ENCODE assay signal across 14 cellular contexts in the genomic region with DNA sequence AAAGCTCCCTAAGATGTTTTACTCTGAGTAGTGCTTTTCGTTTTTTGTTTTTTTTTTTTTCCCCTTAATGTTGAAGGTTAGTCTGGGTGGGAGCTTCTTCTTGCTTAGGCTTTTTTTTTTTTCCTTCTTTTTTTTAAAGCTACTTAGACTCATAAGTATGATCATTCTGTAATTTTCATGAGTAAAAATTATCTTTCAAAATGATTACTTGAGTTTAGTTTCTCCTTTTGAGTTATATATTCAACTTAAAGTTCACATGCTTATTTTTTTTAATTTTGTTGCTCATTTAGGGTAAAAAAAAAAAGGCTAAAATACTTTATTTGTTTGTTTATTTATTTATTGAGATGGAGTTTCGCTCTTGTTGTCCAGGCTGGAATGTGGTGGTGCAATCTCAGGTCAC.
DNase-seq lines count a peak whose midpoint lies in the region; ATAC-seq and TF ChIP-seq lines count a peak whose summit lies in the region.
"Had no signal": no experiment of that assay in that cellular context is flagged by ENCODE, and none has a peak within 500 bp of the region (broad histone marks: within the 10 kb centered on the region; RNA-seq: fewer than 3 reads in every experiment).

No MANE protein-coding gene starts in this region.

- H3K79me2 ChIP-seq in OCI-LY3 (ENCODE audit: low read length): peaks cover 77% of the 10 kb centered on the region

- H3K4me1 ChIP-seq in OCI-LY3 (ENCODE audit: low read length) (peaks cover 32% of the 10 kb centered on the region), tibial artery (peaks cover 0 to 68% (median 34%) of the 10 kb centered on the region in 4 donors)
- H3K4me1 ChIP-seq: parathyroid adenoma had no signal

- H3K9ac ChIP-seq in OCI-LY3 (ENCODE audit: low read length): no peak overlapping the region; the same call in 1 of the 2 replicates
- H3K9ac ChIP-seq: parathyroid adenoma had no signal

- intact Hi-C loops in tibial artery (cut with DNase I; ENCODE audit: low total_unique reads): no loop called here

- TF ChIP-seq CTCF in OCI-LY3 (IDR thresholded peaks at IDR 0.05; ENCODE audit: low read depth, low read length): no peak
- TF ChIP-seq CTCF in tibial artery (IDR thresholded peaks at IDR 0.05): no peak
- no peak for TF ChIP-seq CTCF in foreskin fibroblast (IDR thresholded peaks at IDR 0.05; ENCODE audit: low read depth, low read length)

- no peak overlapping the region for H2AFZ ChIP-seq in OCI-LY3 (ENCODE audit: low read depth, low read length)
- H2AFZ ChIP-seq: parathyroid adenoma had no signal

- peak overlapping the region; percentile 61 for H3K27ac Mint-ChIP-seq in activated naive CD4-positive, alpha-beta T cell treated with anti-CD3 and anti-CD28 coated beads, Interleukin-2, amount 50 U/mL, for 24 hours
- H3K27ac Mint-ChIP-seq in activated naive CD4-positive, alpha-beta T cell treated with anti-CD3 and anti-CD28 coated beads, Interleukin-2, amount 10 ng/mL, durations not matched to agents 7 days and 5 days: no peak overlapping the region
- H3K27ac Mint-ChIP-seq in activated naive CD8-positive, alpha-beta T cell treated with anti-CD3 and anti-CD28 coated beads, Interleukin-2, amount 50 U/mL, for 24 hours: peak overlapping the region; percentile 67
- H3K27ac Mint-ChIP-seq: stimulated activated effector memory CD8-positive, alpha-beta T cell treated with anti-CD3 and anti-CD28 coated beads, Interleukin-12 subunit alpha, Interleukin-12 subunit beta, amount 100 ng/mL, for 72 hours had no signal

- peaks cover 43% of the 10 kb centered on the region for H3K4me1 Mint-ChIP-seq in activated naive CD4-positive, alpha-beta T cell treated with anti-CD3 and anti-CD28 coated beads, Interleukin-2, amount 50 U/mL, for 24 hours
- H3K4me1 Mint-ChIP-seq in activated naive CD4-positive, alpha-beta T cell treated with anti-CD3 and anti-CD28 coated beads, Interleukin-2, amount 10 ng/mL, durations not matched to agents 7 days and 5 days: peaks cover 24% of the 10 kb centered on the region
- H3K4me1 Mint-ChIP-seq in activated naive CD8-positive, alpha-beta T cell treated with anti-CD3 and anti-CD28 coated beads, Interleukin-2, amount 50 U/mL, for 24 hours: peaks cover 42% of the 10 kb centered on the region

- H3K9me3 ChIP-seq in OCI-LY3 (ENCODE audit: insufficient read depth, low read length) (no peaks in the 10 kb centered on the region), tibial artery (no peaks in the 10 kb centered on the region)
- H3K9me3 ChIP-seq: breast epithelium, mucosa of descending colon had no signal

- peak overlapping the region; percentile 77 for H3K4me3 Mint-ChIP-seq in activated naive CD4-positive, alpha-beta T cell treated with anti-CD3 and anti-CD28 coated beads, Interleukin-2, amount 50 U/mL, for 24 hours
- H3K4me3 Mint-ChIP-seq in activated naive CD4-positive, alpha-beta T cell treated with anti-CD3 and anti-CD28 coated beads, Interleukin-2, amount 10 ng/mL, durations not matched to agents 7 days and 5 days: no peak overlapping the region
- H3K4me3 Mint-ChIP-seq in activated naive CD8-positive, alpha-beta T cell treated with anti-CD3 and anti-CD28 coated beads, Interleukin-2, amount 50 U/mL, for 24 hours: peak overlapping the region; percentile 49
- H3K4me3 Mint-ChIP-seq: stimulated activated effector memory CD8-positive, alpha-beta T cell treated with anti-CD3 and anti-CD28 coated beads, Interleukin-12 subunit alpha, Interleukin-12 subunit beta, amount 100 ng/mL, for 72 hours had no signal

- no peaks in the 10 kb centered on the region for H3K9me3 Mint-ChIP-seq in activated naive CD4-positive, alpha-beta T cell treated with anti-CD3 and anti-CD28 coated beads, Interleukin-2, amount 50 U/mL, for 24 hours
- no peaks in the 10 kb centered on the region for H3K9me3 Mint-ChIP-seq in activated naive CD4-positive, alpha-beta T cell treated with anti-CD3 and anti-CD28 coated beads, Interleukin-2, amount 10 ng/mL, durations not matched to agents 7 days and 5 days
- H3K9me3 Mint-ChIP-seq in activated naive CD8-positive, alpha-beta T cell treated with anti-CD3 and anti-CD28 coated beads, Interleukin-2, amount 50 U/mL, for 24 hours: no peaks in the 10 kb centered on the region
- H3K9me3 Mint-ChIP-seq: stimulated activated effector memory CD8-positive, alpha-beta T cell treated with anti-CD3 and anti-CD28 coated beads, Interleukin-12 subunit alpha, Interleukin-12 subunit beta, amount 100 ng/mL, for 72 hours had no signal

- no peaks in the 10 kb centered on the region for H3K36me3 Mint-ChIP-seq in activated naive CD4-positive, alpha-beta T cell treated with anti-CD3 and anti-CD28 coated beads, Interleukin-2, amount 50 U/mL, for 24 hours
- peaks cover 5% of the 10 kb centered on the region for H3K36me3 Mint-ChIP-seq in activated naive CD4-positive, alpha-beta T cell treated with anti-CD3 and anti-CD28 coated beads, Interleukin-2, amount 10 ng/mL, durations not matched to agents 7 days and 5 days
- H3K36me3 Mint-ChIP-seq in activated naive CD8-positive, alpha-beta T cell treated with anti-CD3 and anti-CD28 coated beads, Interleukin-2, amount 50 U/mL, for 24 hours (ENCODE audit: low read depth): peaks cover 2% of the 10 kb centered on the region

- H3K4me3 ChIP-seq in OCI-LY3 (ENCODE audit: low read length) (peak overlapping the region; percentile 98), tibial artery (no peak overlapping the region), foreskin fibroblast (ENCODE audit: low read depth in 1 of 2, low read length in 2 of 2) (no peak overlapping the region)
- H3K4me3 ChIP-seq: mucosa of descending colon had no signal

- no peaks in the 10 kb centered on the region for H3K27me3 Mint-ChIP-seq in activated naive CD4-positive, alpha-beta T cell treated with anti-CD3 and anti-CD28 coated beads, Interleukin-2, amount 50 U/mL, for 24 hours
- H3K27me3 Mint-ChIP-seq in activated naive CD4-positive, alpha-beta T cell treated with anti-CD3 and anti-CD28 coated beads, Interleukin-2, amount 10 ng/mL, durations not matched to agents 7 days and 5 days: no peaks in the 10 kb centered on the region
- no peaks in the 10 kb centered on the region for H3K27me3 Mint-ChIP-seq in activated naive CD8-positive, alpha-beta T cell treated with anti-CD3 and anti-CD28 coated beads, Interleukin-2, amount 50 U/mL, for 24 hours

- ATAC-seq in activated naive CD8-positive, alpha-beta T cell treated with anti-CD3 and anti-CD28 coated beads, Interleukin-2, amount 50 U/mL, for 24 hours: no peak
- ATAC-seq in GM19455 (IDR thresholded peaks at IDR 0.05; ENCODE audit: unreplicated experiment): no peak
- ATAC-seq: mucosa of descending colon; stimulated activated effector memory CD8-positive, alpha-beta T cell treated with anti-CD3 and anti-CD28 coated beads, Interleukin-12 subunit alpha, Interleukin-12 subunit beta, amount 100 ng/mL, for 72 hours had no signal

- H4K20me1 ChIP-seq in OCI-LY3 (ENCODE audit: insufficient read depth, low read length): peaks cover 55% of the 10 kb centered on the region

- DNase-seq in activated naive CD4-positive, alpha-beta T cell treated with anti-CD3 and anti-CD28 coated beads, Interleukin-2, amount 10 ng/mL, durations not matched to agents 7 days and 5 days: no peak
- DNase-seq in activated naive CD8-positive, alpha-beta T cell treated with anti-CD3 and anti-CD28 coated beads, Interleukin-2, amount 50 U/mL, for 24 hours: no peak
- no peak for DNase-seq in tibial artery
- no peak for DNase-seq in foreskin fibroblast
- DNase-seq in NCI-H2029 treated with DMSO at 0.1 percent for 48 hours (lab: John Stamatoyannopoulos, UW): no peak
- DNase-seq: mucosa of descending colon, Right ventricle myocardium superior, small intestine had no signal

- H3K27ac ChIP-seq in OCI-LY3 (ENCODE audit: low read length): peak overlapping the region; percentile 52; the same call in 1 of the 2 replicates
- peak overlapping the region; percentile 6 to 92 for H3K27ac ChIP-seq in tibial artery
- H3K27ac ChIP-seq: breast epithelium, parathyroid adenoma had no signal

- H3K4me2 ChIP-seq in OCI-LY3 (ENCODE audit: low read length): peak overlapping the region; percentile 84

- CTCF ChIA-PET in activated naive CD4-positive, alpha-beta T cell treated with anti-CD3 and anti-CD28 coated beads, Interleukin-2, amount 10 ng/mL, durations not matched to agents 7 days and 5 days (lab: Charles Lee): no interaction called here

- H3K27me3 ChIP-seq in OCI-LY3 (ENCODE audit: low read depth, low read length): no peaks in the 10 kb centered on the region
- H3K27me3 ChIP-seq in tibial artery: no peaks in the 10 kb centered on the region
- H3K27me3 ChIP-seq: breast epithelium had no signal

- no peaks in the 10 kb centered on the region for H3K36me3 ChIP-seq in OCI-LY3 (replicated peaks; ENCODE audit: low read depth, low read length)
- H3K36me3 ChIP-seq in tibial artery: no peaks in the 10 kb centered on the region
- H3K36me3 ChIP-seq: breast epithelium had no signal
